9 cellular contexts compared by ENCODE assay signal in genomic region chr7:118183254-118183585, GRCh38. TPM values are rescaled to one million over a fixed set of nuclear protein-coding genes. Genes with fewer than 3 reads are reported as not detected.
A peak's percentile ranks its signal among the peaks of the same experiment; 100 is the strongest.
DNase-seq lines count a peak whose midpoint lies in the region; ATAC-seq, FAIRE-seq and TF ChIP-seq lines count a peak whose summit lies in the region.
"Had no signal": no experiment of that assay in that cellular context is flagged by ENCODE, and none has a peak within 500 bp of the region (broad histone marks: within the 10 kb centered on the region; RNA-seq: fewer than 3 reads in every experiment).

No MANE protein-coding gene starts in this region.

- no peaks in the 10 kb centered on the region for H3K27me3 Mint-ChIP-seq in activated naive CD8-positive, alpha-beta T cell treated with anti-CD3 and anti-CD28 coated beads, Interleukin-2, amount 10 ng/mL, durations not matched to agents 7 days and 5 days

- H3K9me3 Mint-ChIP-seq in activated naive CD8-positive, alpha-beta T cell treated with anti-CD3 and anti-CD28 coated beads, Interleukin-2, amount 10 ng/mL, durations not matched to agents 7 days and 5 days: no peaks in the 10 kb centered on the region

- H3K27ac Mint-ChIP-seq in activated naive CD8-positive, alpha-beta T cell treated with anti-CD3 and anti-CD28 coated beads, Interleukin-2, amount 10 ng/mL, durations not matched to agents 7 days and 5 days: peak overlapping the region; percentile 99

- H3K4me3 Mint-ChIP-seq in activated naive CD8-positive, alpha-beta T cell treated with anti-CD3 and anti-CD28 coated beads, Interleukin-2, amount 10 ng/mL, durations not matched to agents 7 days and 5 days: peak overlapping the region; percentile 94

- H3K27ac ChIP-seq in HUES48 (ENCODE audit: low read depth, low read length) (peak overlapping the region; percentile 84), layer of hippocampus (ENCODE audit: low read depth, low read length) (peak overlapping the region; percentile 58), temporal lobe (ENCODE audit: low read depth, low read length) (peak overlapping the region; percentile 38)

- H3K36me3 ChIP-seq in HUES48 (ENCODE audit: control insufficient read depth, insufficient read depth, low read length): peaks cover 30% of the 10 kb centered on the region

- peak overlapping the region; percentile 85 for H3K4me3 ChIP-seq in HUES48 (ENCODE audit: low read depth, low read length)

- no peaks in the 10 kb centered on the region for H3K9me3 ChIP-seq in HUES48 (ENCODE audit: control insufficient read depth, insufficient read depth, low read length)

- peaks cover 19% of the 10 kb centered on the region for H3K4me1 Mint-ChIP-seq in activated naive CD8-positive, alpha-beta T cell treated with anti-CD3 and anti-CD28 coated beads, Interleukin-2, amount 10 ng/mL, durations not matched to agents 7 days and 5 days

- no peak for TF ChIP-seq CTCF in D721Med (IDR thresholded peaks at IDR 0.05; ENCODE audit: insufficient read depth, missing control alignments)

- H3K27me3 ChIP-seq in HUES48 (ENCODE audit: control insufficient read depth, insufficient read depth, low read length) (no peaks in the 10 kb centered on the region), layer of hippocampus (ENCODE audit: control insufficient read depth, insufficient read depth, low read length) (no peaks in the 10 kb centered on the region)

- POLR2A ChIA-PET in activated naive CD8-positive, alpha-beta T cell treated with anti-CD3 and anti-CD28 coated beads, Interleukin-2, amount 10 ng/mL, durations not matched to agents 7 days and 5 days (lab: Charles Lee): interaction anchor here (1.2 kb wide), 1 partner anchor 31 kb away, joined by 3 read pairs; no protein-coding TSS in a partner anchor

- peaks cover 6% of the 10 kb centered on the region; the same call in 1 of the 2 replicates for H3K4me1 ChIP-seq in HUES48 (ENCODE audit: control insufficient read depth, insufficient read depth, low read length)

- no peak for DNase-seq in D721Med (ENCODE audit: insufficient read length, low spot score)
- peak; percentile 36 for DNase-seq in activated naive CD8-positive, alpha-beta T cell treated with anti-CD3 and anti-CD28 coated beads, Interleukin-2, amount 10 ng/mL, durations not matched to agents 7 days and 5 days
- no peak for DNase-seq in NCI-H1930 (lab: John Stamatoyannopoulos, UW)

- FAIRE-seq in D721Med (lab: Jason Lieb, UNC): peak; percentile 25

- peaks cover 19% of the 10 kb centered on the region for H3K36me3 Mint-ChIP-seq in activated naive CD8-positive, alpha-beta T cell treated with anti-CD3 and anti-CD28 coated beads, Interleukin-2, amount 10 ng/mL, durations not matched to agents 7 days and 5 days

- peak overlapping the region; percentile 96 for H3K9ac ChIP-seq in HUES48 (ENCODE audit: low read depth, low read length)

- no peak for ATAC-seq in activated naive CD8-positive, alpha-beta T cell treated with anti-CD3 and anti-CD28 coated beads, Interleukin-2, amount 10 ng/mL, durations not matched to agents 7 days and 5 days (ENCODE audit: low read depth)
- ATAC-seq in HG02610 (IDR thresholded peaks at IDR 0.05; ENCODE audit: unreplicated experiment): no peak
- ATAC-seq in GM18858 (IDR thresholded peaks at IDR 0.05; ENCODE audit: unreplicated experiment): no peak

RNA-seq across cellular contexts. Expression of gene LSM8, which starts 0.7 kb away (rescaled TPM):
- total RNA-seq in activated naive CD8-positive, alpha-beta T cell treated with anti-CD3 and anti-CD28 coated beads, Interleukin-2, amount 10 ng/mL, durations not matched to agents 7 days and 5 days: 10 to 100 TPM; 48.4 to 56.7 TPM
- total RNA-seq in temporal lobe: 51.4 TPM

RNA-seq across cellular contexts. Expression of gene ANKRD7, which starts 41.3 kb away (rescaled TPM):
- total RNA-seq in activated naive CD8-positive, alpha-beta T cell treated with anti-CD3 and anti-CD28 coated beads, Interleukin-2, amount 10 ng/mL, durations not matched to agents 7 days and 5 days: 1 to 10 TPM in 1 of 2 experiments, not detected in 1; 1.2 TPM
- total RNA-seq in temporal lobe: 1.7 TPM
- total RNA-seq: T-helper 1 cell treated with Interleukin-12 subunit alpha and Interleukin-12 subunit beta and Interleukin-4 antibody, amounts not matched to agents 30 ng/mL and 1 ng/mL, for 36 hours had no signal
